Comparison of ENCODE assay signal across 17 cellular contexts in the genomic region with DNA sequence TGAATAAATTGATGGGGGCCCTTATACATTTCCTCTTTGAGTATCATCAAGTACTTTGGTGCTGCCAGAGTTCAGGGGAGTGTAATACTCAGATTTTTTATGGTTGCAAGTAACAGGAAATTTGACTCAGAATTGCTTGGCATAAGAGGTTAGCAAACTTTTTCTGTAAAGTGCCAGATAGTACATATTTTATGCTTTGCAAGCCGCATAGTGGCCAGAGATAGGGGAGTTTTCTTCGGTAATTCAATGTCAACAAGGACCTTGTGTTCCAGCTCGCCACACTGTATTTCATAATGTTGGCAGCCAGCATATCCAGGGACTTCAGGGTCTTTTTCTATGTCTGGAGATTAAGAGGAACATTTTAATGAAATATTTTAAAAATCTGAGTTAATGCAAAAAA. TPM values are rescaled to one million over a fixed set of nuclear protein-coding genes. Genes with fewer than 3 reads are reported as not detected.
DNase-seq lines count a peak whose midpoint lies in the region; ATAC-seq and TF ChIP-seq lines count a peak whose summit lies in the region.
"Had no signal": no experiment of that assay in that cellular context is flagged by ENCODE, and none has a peak within 500 bp of the region (broad histone marks: within the 10 kb centered on the region; RNA-seq: fewer than 3 reads in every experiment).

No MANE protein-coding gene starts in this region.

- DNase-seq in LHCN-M2 (ENCODE audit: low read depth) (peak; percentile 76), choroid plexus epithelial cell (ENCODE audit: low read depth) (peak; percentile 84), left lung (no peak), upper lobe of right lung (no peak), GM19240 (ENCODE audit: insufficient read length, low spot score) (no peak), MV-4-11 (lab: John Stamatoyannopoulos, UW) (no peak)
- DNase-seq: activated naive CD4-positive, alpha-beta T cell; Calu3; cortex of kidney; left cardiac atrium; NCI-H1417; SIG-M5; stimulated activated CD4-positive, alpha-beta T cell treated with anti-CD3 and anti-CD28 coated beads, Interleukin-15, amount 100 ng/mL, for 24 hours had no signal

- H3K27ac ChIP-seq in left lung (peak overlapping the region in 1 of 2 donors; percentile 17), upper lobe of right lung (no peak overlapping the region)

- H3K27me3 ChIP-seq in left lung (no peaks in the 10 kb centered on the region), upper lobe of right lung (no peaks in the 10 kb centered on the region)

- H3K4me1 ChIP-seq in left lung (no peaks in the 10 kb centered on the region), upper lobe of right lung (peaks cover 4% of the 10 kb centered on the region)

- H3K4me3 ChIP-seq in choroid plexus epithelial cell (ENCODE audit: low read depth, low read length) (no peak overlapping the region), left lung (no peak overlapping the region), upper lobe of right lung (no peak overlapping the region)

- no peaks in the 10 kb centered on the region for H3K9me3 ChIP-seq in left lung
- no peaks in the 10 kb centered on the region for H3K9me3 ChIP-seq in upper lobe of right lung

- H3K36me3 ChIP-seq in left lung (no peaks in the 10 kb centered on the region), upper lobe of right lung (no peaks in the 10 kb centered on the region)

- ATAC-seq in left lung (peak; percentile 59), upper lobe of right lung (peak; percentile 67), GM21786 (IDR thresholded peaks at IDR 0.05; ENCODE audit: unreplicated experiment) (no peak)
- ATAC-seq: left cardiac atrium had no signal

- intact Hi-C loops in left lung (cut with DNase I) = no loop called here
- intact Hi-C loops in upper lobe of right lung (cut with DNase I) = no loop called here

- TF ChIP-seq CTCF in choroid plexus epithelial cell (conservative IDR thresholded peaks at IDR 0.05; ENCODE audit: low read depth, low read length) = no peak
- TF ChIP-seq CTCF in left lung (IDR thresholded peaks at IDR 0.05) = no peak
- no peak for TF ChIP-seq CTCF in upper lobe of right lung (IDR thresholded peaks at IDR 0.05)

RNA-seq across cellular contexts. Expression of a gene that starts 51.0 kb away (rescaled TPM):
- 0.11 and 0.13 TPM in 2 replicates for total RNA-seq in LHCN-M2 (2014; rRNA removed)
- 0.44 TPM for polyA plus RNA-seq in LHCN-M2 (2012)
- total RNA-seq in left lung = 1 to 10 TPM in 1 of 2 donors, under 1 TPM in 1; 0.52 to 2.3 TPM
- not detected for total RNA-seq in upper lobe of right lung
- total RNA-seq: Calu3; H4; HT-29; left cardiac atrium; T-helper 1 cell treated with Interleukin-12 subunit alpha and Interleukin-12 subunit beta and Interleukin-4 antibody, amounts not matched to agents 30 ng/mL and 1 ng/mL, for 36 hours had no signal

Comparison
In these comparisons a context has a peak if more than half of its experiments do, and no peak if none do; other contexts are left out.
1. DNase-seq: peak in LHCN-M2 (single experiment) and choroid plexus epithelial cell (single experiment); none in left lung (0 of 2), upper lobe of right lung (single experiment), GM19240 (single experiment) and MV-4-11 (single experiment).